ENCODE assay signal across 8 cellular contexts in genomic region chr5:97914483-97914882, GRCh38.
"Had no signal": no experiment of that assay in that cellular context is flagged by ENCODE, and none has a peak within 500 bp of the region (broad histone marks: within the 10 kb centered on the region; RNA-seq: fewer than 3 reads in every experiment).

No MANE protein-coding gene starts in this region.

- H3K36me3 Mint-ChIP-seq: IgD-negative memory B cell had no signal

- H3K27ac Mint-ChIP-seq: HFFc6, IgD-negative memory B cell had no signal

- DNase-seq: GM23248, GOT3, H7, HFFc6, KBM-7 had no signal

- ATAC-seq: HCT116, HepG2 had no signal

- H3K9me3 Mint-ChIP-seq: HFFc6, IgD-negative memory B cell had no signal

- H3K4me3 Mint-ChIP-seq: HFFc6, IgD-negative memory B cell had no signal

- H3K27me3 Mint-ChIP-seq: IgD-negative memory B cell had no signal

- FAIRE-seq: HepG2 had no signal
